ENCODE assay signal across 1 cellular context in the genomic region with DNA sequence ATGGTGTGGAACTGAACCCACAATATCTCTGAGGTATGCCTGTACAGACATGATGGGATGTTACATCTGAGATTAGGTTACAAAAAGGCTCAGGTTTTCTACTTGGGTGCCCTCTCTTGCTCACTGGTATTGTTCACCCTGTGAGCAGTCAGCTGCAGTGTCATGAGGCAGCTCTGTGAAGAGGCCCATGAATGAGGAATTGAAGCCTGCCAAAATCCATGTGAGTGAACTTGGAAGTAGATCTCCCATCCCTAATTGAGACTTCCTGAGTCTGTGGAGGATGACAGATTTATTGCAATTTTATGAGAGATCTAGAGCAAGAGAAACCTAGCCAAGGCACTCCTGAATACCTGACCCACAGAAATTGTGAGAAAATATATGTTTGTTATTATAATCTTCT.
A peak's percentile ranks its signal among the peaks of the same experiment; 100 is the strongest.
TF ChIP-seq lines count a peak whose summit lies in the region.

No MANE protein-coding gene starts in this region.

TF ChIP-seq in K562, 482 proteins besides CTCF, POLR2A, EP300 and RAD21 (continued from another document):
- TF ChIP-seq, protein P1, sequence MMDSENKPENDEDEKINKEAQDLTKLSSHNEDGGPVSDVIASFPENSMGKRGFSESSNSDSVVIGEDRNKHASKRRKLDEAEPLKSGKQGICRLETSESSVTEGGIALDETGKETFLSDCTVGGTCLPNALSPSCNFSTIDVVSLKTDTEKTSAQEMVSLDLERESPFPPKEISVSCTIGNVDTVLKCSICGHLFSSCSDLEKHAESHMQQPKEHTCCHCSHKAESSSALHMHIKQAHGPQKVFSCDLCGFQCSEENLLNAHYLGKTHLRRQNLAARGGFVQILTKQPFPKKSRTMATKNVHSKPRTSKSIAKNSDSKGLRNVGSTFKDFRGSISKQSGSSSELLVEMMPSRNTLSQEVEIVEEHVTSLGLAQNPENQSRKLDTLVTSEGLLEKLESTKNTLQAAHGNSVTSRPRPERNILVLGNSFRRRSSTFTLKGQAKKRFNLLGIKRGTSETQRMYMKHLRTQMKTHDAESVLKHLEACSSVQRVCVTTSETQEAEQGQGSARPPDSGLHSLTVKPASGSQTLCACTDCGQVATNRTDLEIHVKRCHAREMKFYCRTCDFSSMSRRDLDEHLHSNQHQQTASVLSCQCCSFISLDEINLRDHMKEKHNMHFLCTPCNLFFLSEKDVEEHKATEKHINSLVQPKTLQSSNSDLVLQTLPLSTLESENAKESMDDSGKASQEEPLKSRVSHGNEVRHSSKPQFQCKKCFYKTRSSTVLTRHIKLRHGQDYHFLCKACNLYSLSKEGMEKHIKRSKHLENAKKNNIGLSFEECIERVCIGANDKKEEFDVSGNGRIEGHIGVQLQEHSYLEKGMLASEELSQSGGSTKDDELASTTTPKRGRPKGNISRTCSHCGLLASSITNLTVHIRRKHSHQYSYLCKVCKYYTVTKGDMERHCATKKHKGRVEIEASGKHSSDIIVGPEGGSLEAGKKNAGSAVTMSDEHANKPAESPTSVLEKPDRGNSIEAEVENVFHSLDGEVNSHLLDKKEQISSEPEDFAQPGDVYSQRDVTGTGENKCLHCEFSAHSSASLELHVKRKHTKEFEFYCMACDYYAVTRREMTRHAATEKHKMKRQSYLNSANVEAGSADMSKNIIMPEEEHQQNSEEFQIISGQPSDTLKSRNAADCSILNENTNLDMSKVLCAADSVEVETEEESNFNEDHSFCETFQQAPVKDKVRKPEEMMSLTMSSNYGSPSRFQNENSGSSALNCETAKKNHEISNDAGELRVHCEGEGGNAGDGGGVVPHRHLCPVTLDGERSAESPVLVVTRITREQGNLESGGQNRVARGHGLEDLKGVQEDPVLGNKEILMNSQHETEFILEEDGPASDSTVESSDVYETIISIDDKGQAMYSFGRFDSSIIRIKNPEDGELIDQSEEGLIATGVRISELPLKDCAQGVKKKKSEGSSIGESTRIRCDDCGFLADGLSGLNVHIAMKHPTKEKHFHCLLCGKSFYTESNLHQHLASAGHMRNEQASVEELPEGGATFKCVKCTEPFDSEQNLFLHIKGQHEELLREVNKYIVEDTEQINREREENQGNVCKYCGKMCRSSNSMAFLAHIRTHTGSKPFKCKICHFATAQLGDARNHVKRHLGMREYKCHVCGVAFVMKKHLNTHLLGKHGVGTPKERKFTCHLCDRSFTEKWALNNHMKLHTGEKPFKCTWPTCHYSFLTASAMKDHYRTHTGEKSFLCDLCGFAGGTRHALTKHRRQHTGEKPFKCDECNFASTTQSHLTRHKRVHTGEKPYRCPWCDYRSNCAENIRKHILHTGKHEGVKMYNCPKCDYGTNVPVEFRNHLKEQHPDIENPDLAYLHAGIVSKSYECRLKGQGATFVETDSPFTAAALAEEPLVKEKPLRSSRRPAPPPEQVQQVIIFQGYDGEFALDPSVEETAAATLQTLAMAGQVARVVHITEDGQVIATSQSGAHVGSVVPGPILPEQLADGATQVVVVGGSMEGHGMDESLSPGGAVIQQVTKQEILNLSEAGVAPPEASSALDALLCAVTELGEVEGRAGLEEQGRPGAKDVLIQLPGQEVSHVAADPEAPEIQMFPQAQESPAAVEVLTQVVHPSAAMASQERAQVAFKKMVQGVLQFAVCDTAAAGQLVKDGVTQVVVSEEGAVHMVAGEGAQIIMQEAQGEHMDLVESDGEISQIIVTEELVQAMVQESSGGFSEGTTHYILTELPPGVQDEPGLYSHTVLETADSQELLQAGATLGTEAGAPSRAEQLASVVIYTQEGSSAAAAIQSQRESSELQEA (IDR thresholded peaks at IDR 0.05; ENCODE audit: low read depth) = no peak
- TF ChIP-seq MTA2 (IDR thresholded peaks at IDR 0.05; ENCODE audit: low read depth) = no peak
- no peak for TF ChIP-seq ETV6 (IDR thresholded peaks at IDR 0.05; ENCODE audit: borderline replicate concordance in 1 of 2, low read depth in 2 of 2, low read length in 1 of 2)
- no peak for TF ChIP-seq ETV6 (CRISPR knock-in tag; IDR thresholded peaks at IDR 0.05; ENCODE audit: borderline replicate concordance)
- TF ChIP-seq HMG20B (CRISPR knock-in tag; IDR thresholded peaks at IDR 0.05) = no peak
- TF ChIP-seq NCOA1 (IDR thresholded peaks at IDR 0.05; ENCODE audit: low read depth) = no peak
- TF ChIP-seq MEIS2 (IDR thresholded peaks at IDR 0.05; ENCODE audit: partially characterized antibody) = peak; percentile 63
- no peak for TF ChIP-seq TRIM28 (IDR thresholded peaks at IDR 0.05)
- no peak for TF ChIP-seq BRF2 (IDR thresholded peaks at IDR 0.05; ENCODE audit: borderline replicate concordance, insufficient read depth, insufficient read length)
- no peak for TF ChIP-seq POLR2G (IDR thresholded peaks at IDR 0.05; ENCODE audit: low read depth, low read length)
- TF ChIP-seq ZNF316 (IDR thresholded peaks at IDR 0.05) = no peak
- no peak for TF ChIP-seq MCM2 (IDR thresholded peaks at IDR 0.05; ENCODE audit: low read depth)
- TF ChIP-seq, protein P2, sequence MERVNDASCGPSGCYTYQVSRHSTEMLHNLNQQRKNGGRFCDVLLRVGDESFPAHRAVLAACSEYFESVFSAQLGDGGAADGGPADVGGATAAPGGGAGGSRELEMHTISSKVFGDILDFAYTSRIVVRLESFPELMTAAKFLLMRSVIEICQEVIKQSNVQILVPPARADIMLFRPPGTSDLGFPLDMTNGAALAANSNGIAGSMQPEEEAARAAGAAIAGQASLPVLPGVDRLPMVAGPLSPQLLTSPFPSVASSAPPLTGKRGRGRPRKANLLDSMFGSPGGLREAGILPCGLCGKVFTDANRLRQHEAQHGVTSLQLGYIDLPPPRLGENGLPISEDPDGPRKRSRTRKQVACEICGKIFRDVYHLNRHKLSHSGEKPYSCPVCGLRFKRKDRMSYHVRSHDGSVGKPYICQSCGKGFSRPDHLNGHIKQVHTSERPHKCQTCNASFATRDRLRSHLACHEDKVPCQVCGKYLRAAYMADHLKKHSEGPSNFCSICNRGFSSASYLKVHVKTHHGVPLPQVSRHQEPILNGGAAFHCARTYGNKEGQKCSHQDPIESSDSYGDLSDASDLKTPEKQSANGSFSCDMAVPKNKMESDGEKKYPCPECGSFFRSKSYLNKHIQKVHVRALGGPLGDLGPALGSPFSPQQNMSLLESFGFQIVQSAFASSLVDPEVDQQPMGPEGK (CRISPR knock-in tag; IDR thresholded peaks at IDR 0.05; ENCODE audit: borderline replicate concordance) = no peak
